ENCODE assay signal across 8 cellular contexts in the genomic region with DNA sequence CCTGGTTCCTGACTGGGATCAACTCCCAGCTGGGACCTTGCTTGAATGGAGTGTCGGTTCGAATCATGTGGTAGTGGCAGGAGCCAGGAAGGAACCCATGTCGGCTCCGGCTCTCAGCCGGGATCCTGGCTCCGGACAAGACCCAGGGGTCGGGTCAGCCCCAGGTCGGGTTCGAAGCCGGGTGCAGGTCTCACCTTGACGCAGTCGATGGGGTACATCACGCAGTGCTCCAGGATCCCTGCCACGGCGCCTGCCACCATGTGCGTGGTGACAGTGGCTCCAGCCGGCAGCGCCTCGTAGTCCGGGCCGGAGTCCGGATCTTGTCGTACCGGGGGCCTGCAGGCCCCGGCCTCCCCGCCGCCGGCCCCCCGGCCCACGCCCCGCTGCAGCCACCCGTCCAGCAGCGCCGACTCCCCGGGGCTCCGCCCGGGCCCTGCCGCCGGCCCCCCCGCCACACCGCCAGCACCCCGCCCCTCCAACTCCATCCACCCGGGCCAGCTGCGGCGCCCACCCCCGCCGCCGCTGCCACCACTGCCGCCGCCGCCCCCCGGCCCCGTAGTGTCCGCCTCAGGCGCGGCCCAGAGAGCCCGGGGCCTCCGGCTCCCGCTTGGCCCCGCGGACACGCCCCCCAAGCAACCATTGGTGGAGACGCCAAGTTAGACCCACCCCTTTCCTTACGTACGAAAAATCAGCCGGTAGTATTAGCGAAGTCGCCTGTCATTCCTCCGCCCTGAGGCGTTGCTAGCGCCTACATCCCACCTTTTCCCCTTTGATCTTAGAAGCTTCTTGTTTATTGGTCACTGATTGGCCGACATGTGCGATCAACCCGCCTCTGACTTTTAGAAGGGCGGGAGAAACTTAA. TPM values are rescaled to one million over a fixed set of nuclear protein-coding genes. Genes with fewer than 3 reads are reported as not detected.
A peak's percentile ranks its signal among the peaks of the same experiment; 100 is the strongest.
DNase-seq lines count a peak whose midpoint lies in the region; ATAC-seq, FAIRE-seq and TF ChIP-seq lines count a peak whose summit lies in the region.

A gene with protein sequence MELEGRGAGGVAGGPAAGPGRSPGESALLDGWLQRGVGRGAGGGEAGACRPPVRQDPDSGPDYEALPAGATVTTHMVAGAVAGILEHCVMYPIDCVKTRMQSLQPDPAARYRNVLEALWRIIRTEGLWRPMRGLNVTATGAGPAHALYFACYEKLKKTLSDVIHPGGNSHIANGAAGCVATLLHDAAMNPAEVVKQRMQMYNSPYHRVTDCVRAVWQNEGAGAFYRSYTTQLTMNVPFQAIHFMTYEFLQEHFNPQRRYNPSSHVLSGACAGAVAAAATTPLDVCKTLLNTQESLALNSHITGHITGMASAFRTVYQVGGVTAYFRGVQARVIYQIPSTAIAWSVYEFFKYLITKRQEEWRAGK (minus strand): TSS at position 589 of the 862 bp plus-strand sequence. CDS start 104 bp downstream, at position 485.

- WGBS in small intestine, 3 donors = 0 to 1% (median 1%) methylated on average over 48 to 75 of the region's 75 CpGs

- peaks cover 0 to 7% (median 3%) of the 10 kb centered on the region in 3 donors for H3K27me3 Mint-ChIP-seq in immature natural killer cell (ENCODE audit: low read depth in 3 of 3)

- no peaks in the 10 kb centered on the region for H3K36me3 ChIP-seq in small intestine (ENCODE audit: control insufficient read depth in 2 of 2, insufficient read depth in 2 of 2, low read length in 2 of 2)

- H3K4me1 ChIP-seq in small intestine (ENCODE audit: control insufficient read depth in 2 of 2, insufficient read depth in 1 of 2, low read depth in 1 of 2, low read length in 1 of 2) = peaks cover 11 to 15% of the 10 kb centered on the region in 2 donors

- H3K4me3 Mint-ChIP-seq in immature natural killer cell = peak within 1 kb of the TSS; percentile 85 to 93 (median 92)

- no peaks in the 10 kb centered on the region for H3K9me3 ChIP-seq in small intestine (ENCODE audit: control insufficient read depth, low read depth)

- H3K4me3 ChIP-seq in WI38 (ENCODE audit: low read depth, low read length) (peak within 1 kb of the TSS; percentile 96), small intestine (ENCODE audit: low read depth in 1 of 2, low read length in 2 of 2) (peak within 1 kb of the TSS; percentile 88 to 91)

- DNase-seq in GM10266 (ENCODE audit: extremely low spot score) (peak; percentile 98), NCI-H2196 (lab: John Stamatoyannopoulos, UW; ENCODE audit: unreplicated experiment) (peak; percentile 91), caudate nucleus (lab: John Stamatoyannopoulos, UW) (peak; percentile 81 to 100 (median 97)), immature natural killer cell (peak in 2 of 3 donors; percentile 96 to 97), small intestine (peak; percentile 100)

- no peaks in the 10 kb centered on the region for H3K27me3 ChIP-seq in small intestine (ENCODE audit: control insufficient read depth in 2 of 2, insufficient read depth in 2 of 2, low read length in 2 of 2)

- peaks cover 0 to 4% (median 0%) of the 10 kb centered on the region in 3 donors for H3K36me3 Mint-ChIP-seq in immature natural killer cell

- FAIRE-seq in small intestine (lab: Jason Lieb, UNC) = peak; percentile 85

- no peak for TF ChIP-seq CTCF in GM10266 (IDR thresholded peaks at IDR 0.05; ENCODE audit: control insufficient read depth, insufficient read depth, low read depth, missing control alignments)
- no peak for TF ChIP-seq CTCF in WI38 (IDR thresholded peaks at IDR 0.05; ENCODE audit: low read depth, low read length)

- peaks cover 47 to 63% of the 10 kb centered on the region in 2 donors for H3K4me1 Mint-ChIP-seq in immature natural killer cell

- H3K27ac Mint-ChIP-seq in immature natural killer cell = peak within 1 kb of the TSS; percentile 90 to 99 (median 96)

- no peaks in the 10 kb centered on the region for H3K9me3 Mint-ChIP-seq in immature natural killer cell

- peak; percentile 65 for ATAC-seq in HG03064 (IDR thresholded peaks at IDR 0.05; ENCODE audit: low read depth, unreplicated experiment)
- ATAC-seq in GM19455 (IDR thresholded peaks at IDR 0.05; ENCODE audit: unreplicated experiment) = no peak

- H3K27ac ChIP-seq in caudate nucleus (ENCODE audit: low read depth, low read length) = peak within 1 kb of the TSS; percentile 93
- H3K27ac ChIP-seq in small intestine (ENCODE audit: low read depth in 1 of 2, low read length in 1 of 2) = peak within 1 kb of the TSS; percentile 95 to 99

RNA-seq across cellular contexts. Expression of the gene that starts here (rescaled TPM):
- 10 to 100 TPM; 12.5 to 21.0 (median 13.2) TPM for polyA plus RNA-seq in immature natural killer cell
- polyA plus RNA-seq in small intestine = 10 to 100 TPM; 31.1 to 46.1 (median 36.6) TPM
